In genomic region chr19:50043967-50044366, GRCh38 we compare ENCODE assay signal across 18 cellular contexts.
"Had no signal": no experiment of that assay in that cellular context is flagged by ENCODE, and none has a peak within 500 bp of the region (broad histone marks: within the 10 kb centered on the region; RNA-seq: fewer than 3 reads in every experiment).

No MANE protein-coding gene starts in this region.

- DNase-seq: activated CD4-positive, alpha-beta T cell treated with anti-CD3 and anti-CD28 coated beads for 4 hours; activated CD8-positive, alpha-beta memory T cell treated with anti-CD3 and anti-CD28 coated beads, Interleukin-2, amount 50 U/mL, for 48 hours; activated CD8-positive, alpha-beta T cell treated with anti-CD3 and anti-CD28 coated beads for 36 hours; activated naive CD4-positive, alpha-beta T cell treated with anti-CD3 and anti-CD28 coated beads, Interleukin-2, amount 50 U/mL, for 16 hours; activated naive CD8-positive, alpha-beta T cell treated with anti-CD3 and anti-CD28 coated beads, Interleukin-2, amount 50 U/mL, for 24 hours; activated T-cell treated with anti-CD3 and anti-CD28 coated beads, Interleukin-2, amount 50 U/mL, for 1 hour; amygdala; KG1; NCI-H1048; NCI-H146; NCI-H187 treated with DMSO at 0.1 percent for 48 hours; NCI-H2081 treated with DMSO at 0.1 percent for 48 hours; NCI-H446; NCI-H524; SHP77 had no signal

- ATAC-seq: activated CD4-positive, CD25-positive, alpha-beta regulatory T cell treated with anti-CD3 and anti-CD28 coated beads, Interleukin-2, amount 50 U/mL, for 24 hours; activated CD8-positive, alpha-beta T cell treated with anti-CD3 and anti-CD28 coated beads for 36 hours; activated naive CD8-positive, alpha-beta T cell treated with anti-CD3 and anti-CD28 coated beads, Interleukin-2, amount 50 U/mL, for 24 hours had no signal

- FAIRE-seq: astrocyte, RCC 7860 had no signal
